In the genomic region with DNA sequence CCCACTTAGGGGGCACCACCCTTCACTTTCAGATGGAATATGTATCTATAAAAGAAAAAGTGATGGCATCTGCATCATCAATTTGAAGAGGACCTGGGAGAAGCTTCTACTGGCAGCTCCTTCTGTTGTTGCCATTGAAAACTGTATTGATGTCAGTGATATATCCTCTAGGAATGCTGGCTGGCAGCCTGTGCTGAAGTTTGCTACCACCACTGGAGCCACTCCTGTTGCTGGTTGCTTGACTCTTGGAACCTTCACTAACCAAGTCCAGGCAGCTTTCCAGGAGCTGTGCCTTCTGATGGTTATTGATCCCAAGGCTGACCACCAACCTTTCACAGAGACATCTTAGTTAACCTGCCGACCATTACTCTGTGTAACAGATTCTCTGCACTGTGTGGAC, we compare ENCODE assay signal across 15 cellular contexts. TPM values are rescaled to one million over a fixed set of nuclear protein-coding genes. Genes with fewer than 3 reads are reported as not detected.
DNase-seq lines count a peak whose midpoint lies in the region; ATAC-seq and TF ChIP-seq lines count a peak whose summit lies in the region.
"Had no signal": no experiment of that assay in that cellular context is flagged by ENCODE, and none has a peak within 500 bp of the region (broad histone marks: within the 10 kb centered on the region; RNA-seq: fewer than 3 reads in every experiment).

No MANE protein-coding gene starts in this region.

- no peak overlapping the region for H3K4me3 ChIP-seq in AG10803 (ENCODE audit: low read length)
- H3K4me3 ChIP-seq: BLaER1 treated with 17β-estradiol and CSF1 and Interleukin-3, amounts not matched to agents 10 nM and 100 nM; uterus had no signal

- H3K4me3 Mint-ChIP-seq in natural killer cell treated with Interleukin-12 subunit alpha and Interleukin-12 subunit beta and Interleukin-15 and Interleukin-18, amount 100 ng/mL, for 72 hours: no peak overlapping the region
- no peak overlapping the region for H3K4me3 Mint-ChIP-seq in stimulated activated effector memory CD8-positive, alpha-beta T cell treated with anti-CD3 and anti-CD28 coated beads, Interleukin-12 subunit alpha, Interleukin-12 subunit beta, amount 100 ng/mL, for 72 hours

- DNase-seq in AG10803 (ENCODE audit: low read depth) (peak; percentile 84), NCI-H226 (peak; percentile 15), dedifferentiated amniotic fluid mesenchymal stem cell (ENCODE audit: extremely low spot score) (peak; percentile 59), mucosa of gallbladder (ENCODE audit: low spot score) (peak; percentile 67), DMS 273 treated with DMSO at 0.1 percent for 48 hours (lab: John Stamatoyannopoulos, UW) (no peak)
- no peak for DNase-seq in natural killer cell treated with Interleukin-12 subunit alpha and Interleukin-12 subunit beta and Interleukin-15 and Interleukin-18, amount 100 ng/mL, for 72 hours (ENCODE audit: low spot score)
- no peak for DNase-seq in stimulated activated effector memory CD8-positive, alpha-beta T cell treated with anti-CD3 and anti-CD28 coated beads, Interleukin-12 subunit alpha, Interleukin-12 subunit beta, amount 100 ng/mL, for 72 hours (ENCODE audit: low spot score in 2 of 2)
- DNase-seq: activated gamma-delta T cell, cerebellar nuclear complex, Karpas-422, NCI-H2029 treated with DMSO at 0.1 percent for 48 hours, uterus had no signal

- H3K4me1 Mint-ChIP-seq in natural killer cell treated with Interleukin-12 subunit alpha and Interleukin-12 subunit beta and Interleukin-15 and Interleukin-18, amount 100 ng/mL, for 72 hours (ENCODE audit: low read depth in 2 of 2): peaks cover 11 to 19% of the 10 kb centered on the region in 2 donors
- H3K4me1 Mint-ChIP-seq in stimulated activated effector memory CD8-positive, alpha-beta T cell treated with anti-CD3 and anti-CD28 coated beads, Interleukin-12 subunit alpha, Interleukin-12 subunit beta, amount 100 ng/mL, for 72 hours: no peaks in the 10 kb centered on the region

- no peak for TF ChIP-seq CTCF in AG10803 (conservative IDR thresholded peaks at IDR 0.05; ENCODE audit: low read length)

- no peaks in the 10 kb centered on the region for H3K9me3 Mint-ChIP-seq in natural killer cell treated with Interleukin-12 subunit alpha and Interleukin-12 subunit beta and Interleukin-15 and Interleukin-18, amount 100 ng/mL, for 72 hours
- no peaks in the 10 kb centered on the region for H3K9me3 Mint-ChIP-seq in stimulated activated effector memory CD8-positive, alpha-beta T cell treated with anti-CD3 and anti-CD28 coated beads, Interleukin-12 subunit alpha, Interleukin-12 subunit beta, amount 100 ng/mL, for 72 hours

- no peak overlapping the region for H3K27ac Mint-ChIP-seq in natural killer cell treated with Interleukin-12 subunit alpha and Interleukin-12 subunit beta and Interleukin-15 and Interleukin-18, amount 100 ng/mL, for 72 hours
- H3K27ac Mint-ChIP-seq in stimulated activated effector memory CD8-positive, alpha-beta T cell treated with anti-CD3 and anti-CD28 coated beads, Interleukin-12 subunit alpha, Interleukin-12 subunit beta, amount 100 ng/mL, for 72 hours: no peak overlapping the region

- ATAC-seq in HG03469 (IDR thresholded peaks at IDR 0.05; ENCODE audit: unreplicated experiment): no peak
- no peak for ATAC-seq in natural killer cell treated with Interleukin-12 subunit alpha and Interleukin-12 subunit beta and Interleukin-15 and Interleukin-18, amount 100 ng/mL, for 72 hours
- ATAC-seq in stimulated activated effector memory CD8-positive, alpha-beta T cell treated with anti-CD3 and anti-CD28 coated beads, Interleukin-12 subunit alpha, Interleukin-12 subunit beta, amount 100 ng/mL, for 72 hours: no peak
- ATAC-seq: Right ventricle myocardium inferior had no signal

- H3K36me3 Mint-ChIP-seq in natural killer cell treated with Interleukin-12 subunit alpha and Interleukin-12 subunit beta and Interleukin-15 and Interleukin-18, amount 100 ng/mL, for 72 hours: no peaks in the 10 kb centered on the region
- H3K36me3 Mint-ChIP-seq in stimulated activated effector memory CD8-positive, alpha-beta T cell treated with anti-CD3 and anti-CD28 coated beads, Interleukin-12 subunit alpha, Interleukin-12 subunit beta, amount 100 ng/mL, for 72 hours: no peaks in the 10 kb centered on the region

- no peaks in the 10 kb centered on the region for H3K27me3 Mint-ChIP-seq in natural killer cell treated with Interleukin-12 subunit alpha and Interleukin-12 subunit beta and Interleukin-15 and Interleukin-18, amount 100 ng/mL, for 72 hours

RNA-seq across cellular contexts. Expression of a gene that starts 44.7 kb away (rescaled TPM):
- total RNA-seq in mucosa of gallbladder: 34.0 TPM
- total RNA-seq in natural killer cell treated with Interleukin-12 subunit alpha and Interleukin-12 subunit beta and Interleukin-15 and Interleukin-18, amount 100 ng/mL, for 72 hours: 1 to 10 TPM; 2.3 to 5.5 TPM

Comparison
In these comparisons a context has a peak if more than half of its experiments do, and no peak if none do; other contexts are left out.
1. DNase-seq: peak in AG10803 (single experiment), NCI-H226 (single experiment), dedifferentiated amniotic fluid mesenchymal stem cell (single experiment) and mucosa of gallbladder (single experiment); none in DMS 273 treated with DMSO at 0.1 percent for 48 hours (single experiment), natural killer cell treated with Interleukin-12 subunit alpha and Interleukin-12 subunit beta and Interleukin-15 and Interleukin-18, amount 100 ng/mL, for 72 hours (single experiment) and stimulated activated effector memory CD8-positive, alpha-beta T cell treated with anti-CD3 and anti-CD28 coated beads, Interleukin-12 subunit alpha, Interleukin-12 subunit beta, amount 100 ng/mL, for 72 hours (0 of 2).